Comparison of ENCODE assay signal across 1 cellular context in the genomic region with DNA sequence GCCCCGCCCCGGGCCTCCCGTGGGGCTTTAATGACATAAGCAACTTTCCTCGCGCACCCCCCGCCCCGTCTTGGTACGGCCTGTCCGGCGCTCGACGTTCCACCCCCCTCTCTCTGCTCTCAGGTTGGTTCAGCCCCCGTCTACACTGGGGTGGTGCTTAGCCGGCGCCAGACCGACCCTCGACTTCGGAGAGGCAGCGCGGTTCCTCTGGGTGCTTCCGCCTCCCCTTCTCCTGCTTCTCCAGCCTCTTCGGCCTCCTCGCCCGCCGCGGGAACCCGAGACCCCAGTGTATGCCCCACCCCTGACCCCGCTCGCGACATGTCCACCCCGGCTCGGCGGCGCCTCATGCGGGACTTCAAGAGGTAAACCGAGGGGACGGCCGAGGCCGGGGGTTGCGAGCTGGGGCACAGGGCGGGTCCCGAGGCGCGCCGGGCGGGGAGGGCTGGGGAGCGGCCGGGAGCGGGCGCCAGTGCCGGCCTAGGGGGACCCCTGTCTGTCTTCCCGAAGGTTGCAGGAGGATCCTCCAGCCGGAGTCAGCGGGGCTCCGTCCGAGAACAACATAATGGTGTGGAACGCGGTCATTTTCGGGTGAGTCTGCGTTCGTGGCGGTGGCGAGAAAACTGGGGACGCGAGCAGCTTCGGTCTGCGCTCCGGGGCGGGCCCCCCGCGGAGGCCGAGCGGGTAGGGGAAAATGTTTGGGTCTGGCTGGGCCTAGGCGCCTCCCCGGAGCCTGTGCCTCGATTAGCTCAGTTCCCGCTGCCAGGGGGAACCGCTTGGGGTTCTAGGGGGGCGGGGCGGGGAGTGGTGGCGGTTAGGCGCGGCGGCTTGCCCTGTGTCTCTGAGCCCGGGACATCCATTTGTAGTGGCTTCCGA.
TF ChIP-seq lines count a peak whose summit lies in the region.

Gene UBE2A (plus strand): TSS at position 170 of the 873 bp plus-strand sequence. CDS start 149 bp downstream, at position 319.

TF ChIP-seq in K562, 482 proteins besides CTCF, POLR2A, EP300 and RAD21 (continued from another document and continues in another):
- TF ChIP-seq SOX6 (IDR thresholded peaks at IDR 0.05), result peak; percentile 30; the same call in 1 of the 2 replicates
- no peak for TF ChIP-seq TRIM25 (IDR thresholded peaks at IDR 0.05; ENCODE audit: borderline replicate concordance)
- TF ChIP-seq RFX1 (IDR thresholded peaks at IDR 0.05), result peak; percentile 11; the same call in 1 of the 2 replicates
- TF ChIP-seq SAFB (IDR thresholded peaks at IDR 0.05; ENCODE audit: borderline replicate concordance, low read depth, low read length), result no peak
- TF ChIP-seq U2AF1 (optimal IDR thresholded peaks at IDR 0.05; ENCODE audit: low read depth, low read length), result no peak
- TF ChIP-seq CHD1 (IDR thresholded peaks at IDR 0.05; ENCODE audit: low read length), result peak; percentile 67
- TF ChIP-seq PHF20 (IDR thresholded peaks at IDR 0.05; ENCODE audit: partially characterized antibody), result peak; percentile 15
- no peak for TF ChIP-seq ETV6 (IDR thresholded peaks at IDR 0.05; ENCODE audit: borderline replicate concordance in 1 of 2, low read depth in 2 of 2, low read length in 1 of 2)
- TF ChIP-seq ETV6 (CRISPR knock-in tag; IDR thresholded peaks at IDR 0.05; ENCODE audit: borderline replicate concordance), result 0 out of 2 replicates have a peak, but pooled peaks have one; percentile 71
- TF ChIP-seq TCF7 (IDR thresholded peaks at IDR 0.05; ENCODE audit: borderline replicate concordance), result no peak
- no peak for TF ChIP-seq DEAF1 (CRISPR knock-in tag; IDR thresholded peaks at IDR 0.05)
- no peak for TF ChIP-seq HEY1 (CRISPR knock-in tag; IDR thresholded peaks at IDR 0.05; ENCODE audit: borderline replicate concordance)
- TF ChIP-seq, protein P1, sequence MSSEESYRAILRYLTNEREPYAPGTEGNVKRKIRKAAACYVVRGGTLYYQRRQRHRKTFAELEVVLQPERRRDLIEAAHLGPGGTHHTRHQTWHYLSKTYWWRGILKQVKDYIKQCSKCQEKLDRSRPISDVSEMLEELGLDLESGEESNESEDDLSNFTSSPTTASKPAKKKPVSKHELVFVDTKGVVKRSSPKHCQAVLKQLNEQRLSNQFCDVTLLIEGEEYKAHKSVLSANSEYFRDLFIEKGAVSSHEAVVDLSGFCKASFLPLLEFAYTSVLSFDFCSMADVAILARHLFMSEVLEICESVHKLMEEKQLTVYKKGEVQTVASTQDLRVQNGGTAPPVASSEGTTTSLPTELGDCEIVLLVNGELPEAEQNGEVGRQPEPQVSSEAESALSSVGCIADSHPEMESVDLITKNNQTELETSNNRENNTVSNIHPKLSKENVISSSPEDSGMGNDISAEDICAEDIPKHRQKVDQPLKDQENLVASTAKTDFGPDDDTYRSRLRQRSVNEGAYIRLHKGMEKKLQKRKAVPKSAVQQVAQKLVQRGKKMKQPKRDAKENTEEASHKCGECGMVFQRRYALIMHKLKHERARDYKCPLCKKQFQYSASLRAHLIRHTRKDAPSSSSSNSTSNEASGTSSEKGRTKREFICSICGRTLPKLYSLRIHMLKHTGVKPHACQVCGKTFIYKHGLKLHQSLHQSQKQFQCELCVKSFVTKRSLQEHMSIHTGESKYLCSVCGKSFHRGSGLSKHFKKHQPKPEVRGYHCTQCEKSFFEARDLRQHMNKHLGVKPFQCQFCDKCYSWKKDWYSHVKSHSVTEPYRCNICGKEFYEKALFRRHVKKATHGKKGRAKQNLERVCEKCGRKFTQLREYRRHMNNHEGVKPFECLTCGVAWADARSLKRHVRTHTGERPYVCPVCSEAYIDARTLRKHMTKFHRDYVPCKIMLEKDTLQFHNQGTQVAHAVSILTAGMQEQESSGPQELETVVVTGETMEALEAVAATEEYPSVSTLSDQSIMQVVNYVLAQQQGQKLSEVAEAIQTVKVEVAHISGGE (CRISPR knock-in tag; IDR thresholded peaks at IDR 0.05), result peak in 1 of 3 experiments; percentile 28; a peak in 1 of 6 replicates
- no peak for TF ChIP-seq HIVEP1 (CRISPR knock-in tag; IDR thresholded peaks at IDR 0.05)
- 0 out of 2 replicates have a peak, but pooled peaks have one; percentile 7 for TF ChIP-seq GABPA (tag; conservative IDR thresholded peaks at IDR 0.05; ENCODE audit: low read depth)
- TF ChIP-seq SMARCC2 (IDR thresholded peaks at IDR 0.05; ENCODE audit: low read depth), result no peak
- TF ChIP-seq TAF1 (IDR thresholded peaks at IDR 0.05; ENCODE audit: control insufficient read depth, extremely low read depth, insufficient read depth, low read length, severe bottlenecking), result peak; percentile 92
- TF ChIP-seq MBD2 (IDR thresholded peaks at IDR 0.05; ENCODE audit: borderline replicate concordance, low read depth), result peak; percentile 93
- TF ChIP-seq ELF1 (tag; IDR thresholded peaks at IDR 0.05), result peak; percentile 42; the same call in 1 of the 2 replicates
- no peak for TF ChIP-seq SMARCA5 (IDR thresholded peaks at IDR 0.05)
- peak; percentile 88 for TF ChIP-seq HNRNPLL (IDR thresholded peaks at IDR 0.05; ENCODE audit: low read depth, low read length, poor library complexity, severe bottlenecking)
- TF ChIP-seq POLR2B (IDR thresholded peaks at IDR 0.05; ENCODE audit: low read depth, partially characterized antibody), result peak; percentile 89
- no peak for TF ChIP-seq MCM5 (IDR thresholded peaks at IDR 0.05; ENCODE audit: low read depth)
- TF ChIP-seq ZC3H8 (IDR thresholded peaks at IDR 0.05), result no peak
- TF ChIP-seq MCM2 (IDR thresholded peaks at IDR 0.05; ENCODE audit: low read depth), result no peak
- no peak for TF ChIP-seq STAT5A (IDR thresholded peaks at IDR 0.05; ENCODE audit: borderline replicate concordance, low read length)
- TF ChIP-seq NR4A1 (CRISPR knock-in tag; IDR thresholded peaks at IDR 0.05), result no peak
- no peak for TF ChIP-seq NR4A1 (tag; IDR thresholded peaks at IDR 0.05)
- TF ChIP-seq, protein P2, sequence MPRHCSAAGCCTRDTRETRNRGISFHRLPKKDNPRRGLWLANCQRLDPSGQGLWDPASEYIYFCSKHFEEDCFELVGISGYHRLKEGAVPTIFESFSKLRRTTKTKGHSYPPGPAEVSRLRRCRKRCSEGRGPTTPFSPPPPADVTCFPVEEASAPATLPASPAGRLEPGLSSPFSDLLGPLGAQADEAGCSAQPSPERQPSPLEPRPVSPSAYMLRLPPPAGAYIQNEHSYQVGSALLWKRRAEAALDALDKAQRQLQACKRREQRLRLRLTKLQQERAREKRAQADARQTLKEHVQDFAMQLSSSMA (CRISPR knock-in tag; IDR thresholded peaks at IDR 0.05), result no peak
- TF ChIP-seq, protein P3, sequence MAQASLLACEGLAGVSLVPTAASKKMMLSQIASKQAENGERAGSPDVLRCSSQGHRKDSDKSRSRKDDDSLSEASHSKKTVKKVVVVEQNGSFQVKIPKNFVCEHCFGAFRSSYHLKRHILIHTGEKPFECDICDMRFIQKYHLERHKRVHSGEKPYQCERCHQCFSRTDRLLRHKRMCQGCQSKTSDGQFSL (CRISPR knock-in tag; IDR thresholded peaks at IDR 0.05), result no peak
- TF ChIP-seq, protein P3 (tag; IDR thresholded peaks at IDR 0.05), result no peak
- TF ChIP-seq TARDBP (IDR thresholded peaks at IDR 0.05), result 0 out of 2 replicates have a peak, but pooled peaks have one; percentile 21
- 0 out of 2 replicates have a peak, but pooled peaks have one; percentile 17 for TF ChIP-seq BACH1 (tag; IDR thresholded peaks at IDR 0.05)
- TF ChIP-seq DPF2 (IDR thresholded peaks at IDR 0.05), result no peak
- TF ChIP-seq, protein P4, sequence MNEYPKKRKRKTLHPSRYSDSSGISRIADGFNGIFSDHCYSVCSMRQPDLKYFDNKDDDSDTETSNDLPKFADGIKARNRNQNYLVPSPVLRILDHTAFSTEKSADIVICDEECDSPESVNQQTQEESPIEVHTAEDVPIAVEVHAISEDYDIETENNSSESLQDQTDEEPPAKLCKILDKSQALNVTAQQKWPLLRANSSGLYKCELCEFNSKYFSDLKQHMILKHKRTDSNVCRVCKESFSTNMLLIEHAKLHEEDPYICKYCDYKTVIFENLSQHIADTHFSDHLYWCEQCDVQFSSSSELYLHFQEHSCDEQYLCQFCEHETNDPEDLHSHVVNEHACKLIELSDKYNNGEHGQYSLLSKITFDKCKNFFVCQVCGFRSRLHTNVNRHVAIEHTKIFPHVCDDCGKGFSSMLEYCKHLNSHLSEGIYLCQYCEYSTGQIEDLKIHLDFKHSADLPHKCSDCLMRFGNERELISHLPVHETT (CRISPR knock-in tag; conservative IDR thresholded peaks at IDR 0.05 in 1 of 2, IDR thresholded peaks at IDR 0.05 in 1 of 2), result no peak
- TF ChIP-seq, protein P5, sequence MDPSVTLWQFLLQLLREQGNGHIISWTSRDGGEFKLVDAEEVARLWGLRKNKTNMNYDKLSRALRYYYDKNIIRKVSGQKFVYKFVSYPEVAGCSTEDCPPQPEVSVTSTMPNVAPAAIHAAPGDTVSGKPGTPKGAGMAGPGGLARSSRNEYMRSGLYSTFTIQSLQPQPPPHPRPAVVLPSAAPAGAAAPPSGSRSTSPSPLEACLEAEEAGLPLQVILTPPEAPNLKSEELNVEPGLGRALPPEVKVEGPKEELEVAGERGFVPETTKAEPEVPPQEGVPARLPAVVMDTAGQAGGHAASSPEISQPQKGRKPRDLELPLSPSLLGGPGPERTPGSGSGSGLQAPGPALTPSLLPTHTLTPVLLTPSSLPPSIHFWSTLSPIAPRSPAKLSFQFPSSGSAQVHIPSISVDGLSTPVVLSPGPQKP (CRISPR knock-in tag; IDR thresholded peaks at IDR 0.05), result no peak
- TF ChIP-seq, protein P6, sequence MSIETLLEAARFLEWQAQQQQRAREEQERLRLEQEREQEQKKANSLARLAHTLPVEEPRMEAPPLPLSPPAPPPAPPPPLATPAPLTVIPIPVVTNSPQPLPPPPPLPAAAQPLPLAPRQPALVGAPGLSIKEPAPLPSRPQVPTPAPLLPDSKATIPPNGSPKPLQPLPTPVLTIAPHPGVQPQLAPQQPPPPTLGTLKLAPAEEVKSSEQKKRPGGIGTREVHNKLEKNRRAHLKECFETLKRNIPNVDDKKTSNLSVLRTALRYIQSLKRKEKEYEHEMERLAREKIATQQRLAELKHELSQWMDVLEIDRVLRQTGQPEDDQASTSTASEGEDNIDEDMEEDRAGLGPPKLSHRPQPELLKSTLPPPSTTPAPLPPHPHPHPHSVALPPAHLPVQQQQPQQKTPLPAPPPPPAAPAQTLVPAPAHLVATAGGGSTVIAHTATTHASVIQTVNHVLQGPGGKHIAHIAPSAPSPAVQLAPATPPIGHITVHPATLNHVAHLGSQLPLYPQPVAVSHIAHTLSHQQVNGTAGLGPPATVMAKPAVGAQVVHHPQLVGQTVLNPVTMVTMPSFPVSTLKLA (conservative IDR thresholded peaks at IDR 0.05), result peak; percentile 61 to 79; a peak in 3 of 4 replicates
- TF ChIP-seq JUN (IDR thresholded peaks at IDR 0.05; ENCODE audit: borderline replicate concordance, low read depth, low read length), result peak; percentile 14; the same call in 1 of the 2 replicates
- TF ChIP-seq JUN (CRISPR knock-in tag; IDR thresholded peaks at IDR 0.05; ENCODE audit: borderline replicate concordance), result no peak
- no peak for TF ChIP-seq ATF1 (CRISPR knock-in tag; IDR thresholded peaks at IDR 0.05)
- TF ChIP-seq ATF1 (tag; IDR thresholded peaks at IDR 0.05), result peak; percentile 86
- peak; percentile 97 for TF ChIP-seq TBP (optimal IDR thresholded peaks at IDR 0.05; ENCODE audit: low read depth, low read length)
- TF ChIP-seq ZNF75A (CRISPR knock-in tag; IDR thresholded peaks at IDR 0.05), result no peak
- TF ChIP-seq EP400 (IDR thresholded peaks at IDR 0.05), result peak; percentile 73
- peak; percentile 96 for TF ChIP-seq JUND (IDR thresholded peaks at IDR 0.05; ENCODE audit: borderline replicate concordance, low read depth, low read length)
- peak; percentile 8; the same call in 1 of the 3 replicates for TF ChIP-seq JUND (tag; IDR thresholded peaks at IDR 0.05; ENCODE audit: borderline replicate concordance, low read depth, low read length)
- peak; percentile 84 for TF ChIP-seq ZNF316 (IDR thresholded peaks at IDR 0.05)
- TF ChIP-seq HMGN3 (IDR thresholded peaks at IDR 0.05; ENCODE audit: borderline replicate concordance, extremely low read depth, insufficient read length, low read depth, low read length), result peak; percentile 66
- peak; percentile 91 for TF ChIP-seq CREM (IDR thresholded peaks at IDR 0.05; ENCODE audit: low read depth)
- peak; percentile 18; the same call in 1 of the 2 replicates for TF ChIP-seq E2F5 (CRISPR knock-in tag; IDR thresholded peaks at IDR 0.05)
